2 cellular contexts compared by ENCODE assay signal in genomic region chr11:13221722-13222121, GRCh38.
TF ChIP-seq lines count a peak whose summit lies in the region.

No MANE protein-coding gene starts in this region.

TF ChIP-seq in IMR-90, 13 proteins besides CTCF, POLR2A, EP300 and RAD21 (continued from another document):
- TF ChIP-seq CHD1 (IDR thresholded peaks at IDR 0.05; ENCODE audit: low read depth, low read length) (no peak), MAFK (IDR thresholded peaks at IDR 0.05; ENCODE audit: low read depth, low read length) (no peak), RCOR1 (IDR thresholded peaks at IDR 0.05; ENCODE audit: insufficient replicate concordance, low read length) (no peak), CEBPB (IDR thresholded peaks at IDR 0.05; ENCODE audit: low read depth, low read length) (no peak), NFE2L2 (IDR thresholded peaks at IDR 0.05; ENCODE audit: low read depth, low read length) (no peak), BHLHE40 (IDR thresholded peaks at IDR 0.05; ENCODE audit: low read depth, low read length) (no peak), MAZ (IDR thresholded peaks at IDR 0.05; ENCODE audit: borderline replicate concordance, low read depth, low read length) (no peak), FOS (IDR thresholded peaks at IDR 0.05; ENCODE audit: low read depth, low read length) (no peak)

TF ChIP-seq in SK-N-SH treated with all-trans-retinoic acid at 6 μM for 48 hours, 23 proteins besides CTCF, POLR2A, EP300 and RAD21:
- TF ChIP-seq CSRNP3 (CRISPR knock-in tag; IDR thresholded peaks at IDR 0.05) (no peak), OSR1 (CRISPR knock-in tag; IDR thresholded peaks at IDR 0.05) (no peak), ISL1 (CRISPR knock-in tag; IDR thresholded peaks at IDR 0.05) (peak; percentile 71)
